15 cellular contexts compared by ENCODE assay signal in genomic region chr11:14356342-14356741, GRCh38. TPM values are rescaled to one million over a fixed set of nuclear protein-coding genes. Genes with fewer than 3 reads are reported as not detected.
DNase-seq lines count a peak whose midpoint lies in the region; ATAC-seq, FAIRE-seq and TF ChIP-seq lines count a peak whose summit lies in the region.
"Had no signal": no experiment of that assay in that cellular context is flagged by ENCODE, and none has a peak within 500 bp of the region (broad histone marks: within the 10 kb centered on the region; RNA-seq: fewer than 3 reads in every experiment).

No MANE protein-coding gene starts in this region.

- H3K4me3 Mint-ChIP-seq in activated T-helper 17 cell treated with anti-CD3 and anti-CD28 coated beads, Interleukin-2, amount 50 U/mL, for 72 hours, result peak overlapping the region; percentile 99
- peak overlapping the region; percentile 49 for H3K4me3 Mint-ChIP-seq in memory B cell

- TF ChIP-seq CTCF in A549 (IDR thresholded peaks at IDR 0.05) (no peak), GM12865 (IDR thresholded peaks at IDR 0.05; ENCODE audit: insufficient read depth, low read depth, low read length, missing control alignments) (no peak), GM20000 (IDR thresholded peaks at IDR 0.05; ENCODE audit: extremely low read depth, missing control alignments) (no peak)

- no peak for TF ChIP-seq EP300 in A549 (IDR thresholded peaks at IDR 0.05)

- H3K4me1 Mint-ChIP-seq in activated T-helper 17 cell treated with anti-CD3 and anti-CD28 coated beads, Interleukin-2, amount 50 U/mL, for 72 hours, result peaks cover 24% of the 10 kb centered on the region
- H3K4me1 Mint-ChIP-seq in memory B cell, result peaks cover 41% of the 10 kb centered on the region

- H3K4me1 ChIP-seq in A549, result peaks cover 12% of the 10 kb centered on the region; the same call in 2 of the 3 replicates

- H3K4me3 ChIP-seq in A549, result no peak overlapping the region
- peak overlapping the region; percentile 22 for H3K4me3 ChIP-seq in GM12865 (ENCODE audit: low read depth, low read length)
- H3K4me3 ChIP-seq: BLaER1 treated with 17β-estradiol and CSF1 and Interleukin-3, amounts not matched to agents 10 nM and 100 nM had no signal

- TF ChIP-seq POLR2A in A549 (IDR thresholded peaks at IDR 0.05; ENCODE audit: low read length), result no peak

- H3K27ac ChIP-seq in A549, result no peak overlapping the region
- H3K27ac ChIP-seq: BLaER1 treated with 17β-estradiol and CSF1 and Interleukin-3, amounts not matched to agents 10 nM and 100 nM had no signal

- H3K9me3 ChIP-seq in A549, result no peaks in the 10 kb centered on the region
- H3K9me3 ChIP-seq: BLaER1 treated with 17β-estradiol and CSF1 and Interleukin-3, amounts not matched to agents 10 nM and 100 nM had no signal

- 92% methylated on average over 2 of the region's 2 CpGs for WGBS in A549 (ENCODE audit: missing lambda C conversion rate)

- CTCF ChIA-PET in A549 (lab: Yijun Ruan, JAX), result interaction anchor here (1.0 to 3.6 kb wide), 2 partner anchors 62 to 99 kb away, joined by 3 to 14 read pairs; no protein-coding TSS in a partner anchor
- CTCF ChIA-PET in HEK293T (lab: Yijun Ruan, JAX), result no interaction called here

- no peak for FAIRE-seq in A549 (lab: Jason Lieb, UNC)

- no peaks in the 10 kb centered on the region for H3K27me3 Mint-ChIP-seq in activated T-helper 17 cell treated with anti-CD3 and anti-CD28 coated beads, Interleukin-2, amount 50 U/mL, for 72 hours
- H3K27me3 Mint-ChIP-seq in memory B cell, result no peaks in the 10 kb centered on the region

- TF ChIP-seq RAD21 in A549 (conservative IDR thresholded peaks at IDR 0.05 in 1 of 2, IDR thresholded peaks at IDR 0.05 in 1 of 2), result no peak

- no peaks in the 10 kb centered on the region for H3K9me3 Mint-ChIP-seq in activated T-helper 17 cell treated with anti-CD3 and anti-CD28 coated beads, Interleukin-2, amount 50 U/mL, for 72 hours
- no peaks in the 10 kb centered on the region for H3K9me3 Mint-ChIP-seq in memory B cell
- H3K9me3 Mint-ChIP-seq: mesothelial cell of epicardium had no signal

- H3K36me3 Mint-ChIP-seq in activated T-helper 17 cell treated with anti-CD3 and anti-CD28 coated beads, Interleukin-2, amount 50 U/mL, for 72 hours (ENCODE audit: low read depth), result peaks cover 17% of the 10 kb centered on the region
- H3K36me3 Mint-ChIP-seq in memory B cell, result peaks cover 9% of the 10 kb centered on the region
- H3K36me3 Mint-ChIP-seq: mesothelial cell of epicardium had no signal

- no peak for ATAC-seq in A549
- ATAC-seq in activated T-helper 17 cell treated with anti-CD3 and anti-CD28 coated beads, Interleukin-2, amount 50 U/mL, for 72 hours (replicated peaks), result no peak
- ATAC-seq in memory B cell (ENCODE audit: low read depth), result no peak
- no peak for ATAC-seq in GM18873 (IDR thresholded peaks at IDR 0.05; ENCODE audit: low FRiP score, unreplicated experiment)
- no peak for ATAC-seq in GM18517 (IDR thresholded peaks at IDR 0.05; ENCODE audit: unreplicated experiment)

- peak overlapping the region; percentile 3; the same call in 1 of the 3 replicates for H3K4me2 ChIP-seq in A549

- H3K27ac Mint-ChIP-seq in activated T-helper 17 cell treated with anti-CD3 and anti-CD28 coated beads, Interleukin-2, amount 50 U/mL, for 72 hours, result no peak overlapping the region
- peak overlapping the region; percentile 22 for H3K27ac Mint-ChIP-seq in memory B cell
- H3K27ac Mint-ChIP-seq: mesothelial cell of epicardium had no signal

- POLR2A ChIA-PET in A549 (lab: Yijun Ruan, JAX), result no interaction called here
- POLR2A ChIA-PET in HEK293T (lab: Yijun Ruan, JAX), result no interaction called here

- DNase-seq in A549 (ENCODE audit: low read depth in 1 of 2, low spot score in 1 of 2) (no peak), GM12865 (ENCODE audit: low read depth) (no peak), memory B cell (ENCODE audit: low spot score in 2 of 2) (no peak), HEK293T (ENCODE audit: extremely low spot score) (no peak), GM20000 (ENCODE audit: low spot score) (no peak)
- DNase-seq: GF-D8; NCI-H526 treated with DMSO at 0.1 percent for 48 hours; retina; stimulated activated CD4-positive, alpha-beta T cell treated with anti-CD3 and anti-CD28 coated beads, Interleukin-2, amount 100 ng/mL, for 48 hours; stimulated activated naive CD4-positive, alpha-beta T cell had no signal

TF ChIP-seq in A549, 52 proteins besides CTCF, POLR2A, EP300 and RAD21:
- TF ChIP-seq KDM1A (IDR thresholded peaks at IDR 0.05; ENCODE audit: low read depth) (peak; percentile 80), HEYL (CRISPR knock-in tag; IDR thresholded peaks at IDR 0.05) (no peak), HDAC2 (IDR thresholded peaks at IDR 0.05) (0 out of 2 replicates have a peak, but pooled peaks have one; percentile 0), NPAS2 (CRISPR knock-in tag; IDR thresholded peaks at IDR 0.05; ENCODE audit: borderline replicate concordance) (no peak)
TF ChIP-seq in A549: peak in this region for 2.

TF ChIP-seq in HEK293T, 16 proteins besides CTCF, POLR2A, EP300 and RAD21:
- TF ChIP-seq NFRKB (IDR thresholded peaks at IDR 0.05) (no peak), HDGF (IDR thresholded peaks at IDR 0.05; ENCODE audit: borderline replicate concordance) (no peak), SP1 (IDR thresholded peaks at IDR 0.05) (no peak), LEF1 (IDR thresholded peaks at IDR 0.05; ENCODE audit: borderline replicate concordance) (no peak), SUZ12 (IDR thresholded peaks at IDR 0.05) (no peak)

RNA-seq across cellular contexts. Expression of gene RRAS2, which starts 2.6 kb away (rescaled TPM):
- polyA plus RNA-seq in A549 (2011; rRNA removed) (39.7 and 48.2 TPM in 2 replicates), A549 (2017; fragmentation: RNase III; extraction: RNeasy Plus Mini Kit Qiagen cat#74134 plus additional on column Dnase treatment) (37.9 to 44.0 TPM (median 40.2 TPM) in 3 replicates)
- 17.1 and 21.7 TPM in 2 replicates for polyA plus RNA-seq in A549 (2012; cell fraction: cytosol; rRNA removed)
- 8.8 and 10.4 TPM in 2 replicates for polyA plus RNA-seq in A549 (2012; cell fraction: nucleus; rRNA removed)
- polyA minus RNA-seq in A549 (2011; rRNA and poly(A)+ RNA removed), result 7.8 and 9.1 TPM in 2 replicates
- total RNA-seq in activated T-helper 17 cell treated with anti-CD3 and anti-CD28 coated beads, Interleukin-2, amount 50 U/mL, for 72 hours, result 10 to 100 TPM; 35.4 to 41.0 TPM
